Comparison of ENCODE assay signal across 20 cellular contexts in the genomic region with DNA sequence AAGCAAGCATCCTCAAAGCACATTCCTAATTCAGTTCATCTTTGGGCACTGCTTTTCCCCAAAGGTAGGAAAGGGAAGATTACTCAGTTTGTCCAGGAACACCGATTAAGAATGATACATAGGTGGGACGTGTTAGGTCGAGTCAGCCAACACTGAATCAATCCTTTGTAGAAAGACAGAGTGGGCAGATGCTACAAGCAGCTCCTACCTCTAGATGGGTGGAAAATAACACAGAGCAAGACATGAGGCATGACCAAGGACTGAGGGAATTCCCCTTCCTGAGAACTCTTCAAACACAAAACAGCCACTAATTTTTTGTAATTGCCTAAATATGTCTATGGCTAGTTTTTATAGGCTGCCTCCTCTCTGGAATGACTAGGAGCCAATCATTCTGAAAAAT.
DNase-seq lines count a peak whose midpoint lies in the region; ATAC-seq, FAIRE-seq and TF ChIP-seq lines count a peak whose summit lies in the region.
"Had no signal": no experiment of that assay in that cellular context is flagged by ENCODE, and none has a peak within 500 bp of the region (broad histone marks: within the 10 kb centered on the region; RNA-seq: fewer than 3 reads in every experiment).

No MANE protein-coding gene starts in this region.

- H3K9me3 ChIP-seq in mammary epithelial cell (replicated peaks; ENCODE audit: insufficient read depth, low read length) (no peaks in the 10 kb centered on the region), breast epithelium (no peaks in the 10 kb centered on the region), small intestine (ENCODE audit: control insufficient read depth, low read depth) (no peaks in the 10 kb centered on the region)

- H3K27ac ChIP-seq in mammary epithelial cell (ENCODE audit: insufficient read depth, low read depth, low read length) (peak overlapping the region; percentile 14), breast epithelium (no peak overlapping the region), small intestine (ENCODE audit: low read depth in 1 of 2, low read length in 1 of 2) (no peak overlapping the region)
- H3K27ac ChIP-seq: GM23248, KMS-11, RWPE1 had no signal

- WGBS in mammary epithelial cell (ENCODE audit: low coverage, missing lambda C conversion rate) = 0% methylated on average over 3 of the region's 3 CpGs
- 60 to 77% (median 76%) methylated on average over 3 of the region's 3 CpGs for WGBS in small intestine, 3 donors

- no peaks in the 10 kb centered on the region for H3K36me3 Mint-ChIP-seq in activated naive CD8-positive, alpha-beta T cell treated with anti-CD3 and anti-CD28 coated beads, Interleukin-2, amount 50 U/mL, for 24 hours (ENCODE audit: low read depth)
- no peaks in the 10 kb centered on the region for H3K36me3 Mint-ChIP-seq in neural crest cell (ENCODE audit: low read depth)
- no peaks in the 10 kb centered on the region for H3K36me3 Mint-ChIP-seq in type B pancreatic cell
- H3K36me3 Mint-ChIP-seq: CD4-positive, CD25-positive, alpha-beta regulatory T cell had no signal

- H3K27me3 ChIP-seq in mammary epithelial cell (ENCODE audit: insufficient read depth, low read length) (no peaks in the 10 kb centered on the region), breast epithelium (no peaks in the 10 kb centered on the region), small intestine (ENCODE audit: control insufficient read depth in 2 of 2, insufficient read depth in 2 of 2, low read length in 2 of 2) (peaks cover 4 to 17% of the 10 kb centered on the region in 2 donors)

- peak overlapping the region; percentile 36 for H2AFZ ChIP-seq in mammary epithelial cell (ENCODE audit: low read depth, low read length)
- H2AFZ ChIP-seq: GM23248 had no signal

- DNase-seq in mammary epithelial cell = peak; percentile 86
- DNase-seq in breast epithelium (ENCODE audit: low spot score in 2 of 2) = no peak
- no peak for DNase-seq in activated naive CD8-positive, alpha-beta T cell treated with anti-CD3 and anti-CD28 coated beads, Interleukin-2, amount 50 U/mL, for 24 hours
- DNase-seq in neural crest cell (ENCODE audit: low read depth, low spot score) = no peak
- no peak for DNase-seq in type B pancreatic cell (ENCODE audit: extremely low spot score, unreplicated experiment)
- DNase-seq in small intestine = no peak
- DNase-seq: CD4-positive, CD25-positive, alpha-beta regulatory T cell; DMS79; GM23248; NCI-H1436; NCI-H2029 treated with DMSO at 0.1 percent for 48 hours; NCI-H774; PC-3 had no signal

- CTCF ChIA-PET in mammary epithelial cell (lab: Charles Lee; ENCODE audit: low non-redundant PET) = no interaction called here

- dilution Hi-C loops in mammary epithelial cell (cut with HindIII; ENCODE audit: low sequenced_read_pairs) = no loop called here

- no peaks in the 10 kb centered on the region for H3K9me3 Mint-ChIP-seq in activated naive CD8-positive, alpha-beta T cell treated with anti-CD3 and anti-CD28 coated beads, Interleukin-2, amount 50 U/mL, for 24 hours
- H3K9me3 Mint-ChIP-seq in neural crest cell = no peaks in the 10 kb centered on the region
- H3K9me3 Mint-ChIP-seq in type B pancreatic cell = no peaks in the 10 kb centered on the region

- in situ Hi-C loops in mammary epithelial cell (cut with MboI; ENCODE audit: low sequenced_read_pairs in 2 of 2) = no loop called here

- H3K4me3 ChIP-seq in mammary epithelial cell (replicated peaks in 1 of 3; ENCODE audit: insufficient read depth in 1 of 3, low read depth in 2 of 3, low read length in 3 of 3) (peak overlapping the region in 1 of 3 experiments; percentile 18), breast epithelium (no peak overlapping the region), small intestine (ENCODE audit: low read depth in 1 of 2, low read length in 2 of 2) (no peak overlapping the region)
- H3K4me3 ChIP-seq: GM23248 had no signal

- BruUV-seq in mammary epithelial cell (replicated peaks; lab: Mats Ljungman, UMichigan) = no TSS peak

- peak overlapping the region; percentile 99 for H3K4me2 ChIP-seq in mammary epithelial cell (ENCODE audit: insufficient read depth, low read depth, low read length)
- H3K4me2 ChIP-seq: KMS-11 had no signal

- TF ChIP-seq CTCF in mammary epithelial cell (conservative IDR thresholded peaks at IDR 0.05 in 1 of 2, IDR thresholded peaks at IDR 0.05 in 1 of 2; ENCODE audit: extremely low read depth in 1 of 2, insufficient read depth in 1 of 2, low read depth in 1 of 2, low read length in 2 of 2) (no peak), breast epithelium (IDR thresholded peaks at IDR 0.05) (no peak), neural crest cell (conservative IDR thresholded peaks at IDR 0.05) (no peak), type B pancreatic cell (conservative IDR thresholded peaks at IDR 0.05) (no peak)

- peaks cover 25% of the 10 kb centered on the region for H3K4me1 Mint-ChIP-seq in activated naive CD8-positive, alpha-beta T cell treated with anti-CD3 and anti-CD28 coated beads, Interleukin-2, amount 50 U/mL, for 24 hours
- peaks cover 6% of the 10 kb centered on the region for H3K4me1 Mint-ChIP-seq in neural crest cell
- H3K4me1 Mint-ChIP-seq in type B pancreatic cell (ENCODE audit: unreplicated experiment) = peaks cover 9% of the 10 kb centered on the region

- peak; percentile 95 for ATAC-seq in activated naive CD8-positive, alpha-beta T cell treated with anti-CD3 and anti-CD28 coated beads, Interleukin-2, amount 50 U/mL, for 24 hours
- no peak for ATAC-seq in HG03175 (IDR thresholded peaks at IDR 0.05; ENCODE audit: unreplicated experiment)
- ATAC-seq: HCT116, HepG2, PC-3 had no signal

- no peak for FAIRE-seq in small intestine (lab: Jason Lieb, UNC)
- FAIRE-seq: D721Med, HepG2 had no signal

- H3K9ac ChIP-seq in mammary epithelial cell (ENCODE audit: insufficient read depth, low read length) = no peak overlapping the region
- H3K9ac ChIP-seq: GM23248, KMS-11 had no signal

- peaks cover 3% of the 10 kb centered on the region for H3K79me2 ChIP-seq in mammary epithelial cell (ENCODE audit: insufficient read depth, low read length)

- H3K4me1 ChIP-seq in mammary epithelial cell (ENCODE audit: insufficient read depth, low read length) (peaks cover 27% of the 10 kb centered on the region), breast epithelium (no peaks in the 10 kb centered on the region), small intestine (ENCODE audit: control insufficient read depth in 2 of 2, insufficient read depth in 1 of 2, low read depth in 1 of 2, low read length in 1 of 2) (no peaks in the 10 kb centered on the region)

- H3K36me3 ChIP-seq in mammary epithelial cell (ENCODE audit: insufficient read depth, low read length) = no peaks in the 10 kb centered on the region
- no peaks in the 10 kb centered on the region for H3K36me3 ChIP-seq in breast epithelium
- H3K36me3 ChIP-seq in small intestine (ENCODE audit: control insufficient read depth in 2 of 2, insufficient read depth in 2 of 2, low read length in 2 of 2) = no peaks in the 10 kb centered on the region

- H3K4me3 Mint-ChIP-seq in activated naive CD8-positive, alpha-beta T cell treated with anti-CD3 and anti-CD28 coated beads, Interleukin-2, amount 50 U/mL, for 24 hours = no peak overlapping the region
- H3K4me3 Mint-ChIP-seq in neural crest cell (peak overlapping the region; percentile 36), type B pancreatic cell (peak overlapping the region; percentile 2)
- H3K4me3 Mint-ChIP-seq: B cell had no signal

- peaks cover 54% of the 10 kb centered on the region for H3K27me3 Mint-ChIP-seq in activated naive CD8-positive, alpha-beta T cell treated with anti-CD3 and anti-CD28 coated beads, Interleukin-2, amount 50 U/mL, for 24 hours
- H3K27me3 Mint-ChIP-seq in neural crest cell (ENCODE audit: low read depth) (peaks cover 82% of the 10 kb centered on the region), type B pancreatic cell (peaks cover 73% of the 10 kb centered on the region)

- intact Hi-C loops in mammary epithelial cell (cut with micrococcal nuclease) = loop anchor here (5.0 kb wide), 1 partner anchor 575 kb away; no protein-coding TSS in a partner anchor
- intact Hi-C loops in breast epithelium (cut with DNase I; ENCODE audit: low total_unique reads) = no loop called here

- TF ChIP-seq POLR2A in breast epithelium (IDR thresholded peaks at IDR 0.05) = no peak

- no peak overlapping the region for H3K27ac Mint-ChIP-seq in activated naive CD8-positive, alpha-beta T cell treated with anti-CD3 and anti-CD28 coated beads, Interleukin-2, amount 50 U/mL, for 24 hours
- H3K27ac Mint-ChIP-seq in neural crest cell (ENCODE audit: unreplicated experiment) (no peak overlapping the region), type B pancreatic cell (no peak overlapping the region)
- H3K27ac Mint-ChIP-seq: B cell; CD4-positive, CD25-positive, alpha-beta regulatory T cell had no signal

- H4K20me1 ChIP-seq in mammary epithelial cell (ENCODE audit: insufficient read depth, low read length) = no peaks in the 10 kb centered on the region
